Comparison of ENCODE assay signal across 31 cellular contexts in genomic region chr17:74130841-74131240, GRCh38.
"Had no signal": no experiment of that assay in that cellular context is flagged by ENCODE, and none has a peak within 500 bp of the region (broad histone marks: within the 10 kb centered on the region; RNA-seq: fewer than 3 reads in every experiment).

No MANE protein-coding gene starts in this region.

- H3K4me3 ChIP-seq: ascending aorta, cardiac muscle cell, Peyer's patch had no signal

- DNase-seq: activated CD4-positive, alpha-beta memory T cell treated with anti-CD3 and anti-CD28 coated beads, Interleukin-2, amount 10 ng/mL, durations not matched to agents 7 days and 5 days; activated CD4-positive, alpha-beta T cell treated with anti-CD3 and anti-CD28 coated beads for 1 hour; activated CD4-positive, alpha-beta T cell treated with anti-CD3 and anti-CD28 coated beads for 48 hours; activated CD4-positive, CD25-positive, alpha-beta regulatory T cell; activated CD8-positive, alpha-beta memory T cell treated with anti-CD3 and anti-CD28 coated beads for 24 hours; activated CD8-positive, alpha-beta memory T cell treated with anti-CD3 and anti-CD28 coated beads, Interleukin-2, amount 10 ng/mL, durations not matched to agents 7 days and 5 days; activated CD8-positive, alpha-beta memory T cell treated with anti-CD3 and anti-CD28 coated beads, Interleukin-2, amount 50 U/mL, for 48 hours; activated gamma-delta T cell; activated naive CD4-positive, alpha-beta T cell treated with Interleukin-2 at 50 U/mL for 16 hours; activated naive CD8-positive, alpha-beta T cell treated with anti-CD3 and anti-CD28 coated beads, Interleukin-2, amount 10 ng/mL, durations not matched to agents 7 days and 5 days; activated T-cell treated with anti-CD3 and anti-CD28 coated beads, Interleukin-2, amount 50 U/mL, for 48 hours; amygdala; Karpas-422; NCI-H1105; NCI-H1417 treated with DMSO at 0.1 percent for 48 hours; NCI-H187 treated with DMSO at 0.1 percent for 48 hours; NCI-H2081; NCI-H345; NCI-H524 treated with DMSO at 0.1 percent for 48 hours; NCI-H748 treated with DMSO at 0.1 percent for 48 hours; NK-92 treated with Interleukin-12 subunit alpha and Interleukin-12 subunit beta, amount 100 ng/mL, for 24 hours; PC-3; Peyer's patch; RPMI8226; T1000; WERI-Rb-1 had no signal

- H3K27me3 ChIP-seq: ascending aorta, cardiac muscle cell, Peyer's patch had no signal

- H3K36me3 ChIP-seq: ascending aorta, cardiac muscle cell, Peyer's patch, WERI-Rb-1 had no signal

- H3K27ac Mint-ChIP-seq: activated CD4-positive, alpha-beta memory T cell treated with anti-CD3 and anti-CD28 coated beads, Interleukin-2, amount 10 ng/mL, durations not matched to agents 7 days and 5 days; activated CD8-positive, alpha-beta memory T cell treated with anti-CD3 and anti-CD28 coated beads, Interleukin-2, amount 10 ng/mL, durations not matched to agents 7 days and 5 days; activated naive CD4-positive, alpha-beta T cell treated with anti-CD3 and anti-CD28 coated beads, Interleukin-2, amount 50 U/mL, for 24 hours; activated naive CD8-positive, alpha-beta T cell treated with anti-CD3 and anti-CD28 coated beads, Interleukin-2, amount 10 ng/mL, durations not matched to agents 7 days and 5 days had no signal

- ATAC-seq: activated CD8-positive, alpha-beta memory T cell treated with anti-CD3 and anti-CD28 coated beads, Interleukin-2, amount 10 ng/mL, durations not matched to agents 7 days and 5 days; PC-3; Right ventricle myocardium inferior had no signal

- H3K9me3 ChIP-seq: ascending aorta, Peyer's patch had no signal

- H3K9me3 Mint-ChIP-seq: activated CD4-positive, alpha-beta memory T cell treated with anti-CD3 and anti-CD28 coated beads, Interleukin-2, amount 10 ng/mL, durations not matched to agents 7 days and 5 days; activated naive CD4-positive, alpha-beta T cell treated with anti-CD3 and anti-CD28 coated beads, Interleukin-2, amount 50 U/mL, for 24 hours; activated naive CD8-positive, alpha-beta T cell treated with anti-CD3 and anti-CD28 coated beads, Interleukin-2, amount 10 ng/mL, durations not matched to agents 7 days and 5 days; central memory CD8-positive, alpha-beta T cell had no signal

- H3K4me1 ChIP-seq: ascending aorta, Peyer's patch had no signal

- H3K4me3 Mint-ChIP-seq: activated CD4-positive, alpha-beta memory T cell treated with anti-CD3 and anti-CD28 coated beads, Interleukin-2, amount 10 ng/mL, durations not matched to agents 7 days and 5 days; activated CD8-positive, alpha-beta memory T cell treated with anti-CD3 and anti-CD28 coated beads, Interleukin-2, amount 10 ng/mL, durations not matched to agents 7 days and 5 days; activated naive CD4-positive, alpha-beta T cell treated with anti-CD3 and anti-CD28 coated beads, Interleukin-2, amount 50 U/mL, for 24 hours; activated naive CD8-positive, alpha-beta T cell treated with anti-CD3 and anti-CD28 coated beads, Interleukin-2, amount 10 ng/mL, durations not matched to agents 7 days and 5 days; central memory CD8-positive, alpha-beta T cell had no signal

- H3K27ac ChIP-seq: ascending aorta, cardiac muscle cell, Peyer's patch, WERI-Rb-1 had no signal

- H3K36me3 Mint-ChIP-seq: activated CD8-positive, alpha-beta memory T cell treated with anti-CD3 and anti-CD28 coated beads, Interleukin-2, amount 10 ng/mL, durations not matched to agents 7 days and 5 days; activated naive CD4-positive, alpha-beta T cell treated with anti-CD3 and anti-CD28 coated beads, Interleukin-2, amount 50 U/mL, for 24 hours; activated naive CD8-positive, alpha-beta T cell treated with anti-CD3 and anti-CD28 coated beads, Interleukin-2, amount 10 ng/mL, durations not matched to agents 7 days and 5 days had no signal

- H3K4me1 Mint-ChIP-seq: activated CD4-positive, alpha-beta memory T cell treated with anti-CD3 and anti-CD28 coated beads, Interleukin-2, amount 10 ng/mL, durations not matched to agents 7 days and 5 days; activated CD8-positive, alpha-beta memory T cell treated with anti-CD3 and anti-CD28 coated beads, Interleukin-2, amount 10 ng/mL, durations not matched to agents 7 days and 5 days; activated naive CD4-positive, alpha-beta T cell treated with anti-CD3 and anti-CD28 coated beads, Interleukin-2, amount 50 U/mL, for 24 hours; activated naive CD8-positive, alpha-beta T cell treated with anti-CD3 and anti-CD28 coated beads, Interleukin-2, amount 10 ng/mL, durations not matched to agents 7 days and 5 days; central memory CD8-positive, alpha-beta T cell had no signal
